10 cellular contexts compared by ENCODE assay signal in genomic region chr3:184567924-184568590, GRCh38. TPM values are rescaled to one million over a fixed set of nuclear protein-coding genes. Genes with fewer than 3 reads are reported as not detected.
DNase-seq lines count a peak whose midpoint lies in the region; ATAC-seq, FAIRE-seq and TF ChIP-seq lines count a peak whose summit lies in the region.
"Had no signal": no experiment of that assay in that cellular context is flagged by ENCODE, and none has a peak within 500 bp of the region (broad histone marks: within the 10 kb centered on the region; RNA-seq: fewer than 3 reads in every experiment).

No MANE protein-coding gene starts in this region.

- CTCF ChIA-PET in activated CD4-positive, alpha-beta T cell treated with anti-CD3 and anti-CD28 coated beads for 36 hours (lab: Charles Lee), result no interaction called here
- CTCF ChIA-PET in mammary epithelial cell (lab: Charles Lee; ENCODE audit: low non-redundant PET), result interaction anchor here (0.7 kb wide), 1 partner anchor 174 kb away, joined by 4 read pairs; no protein-coding TSS in a partner anchor

- H3K4me1 ChIP-seq in mammary epithelial cell (ENCODE audit: insufficient read depth, low read length) (peaks cover 66% of the 10 kb centered on the region), mesenchymal stem cell (ENCODE audit: control insufficient read depth, insufficient read depth, low read depth, low read length) (peaks cover 31% of the 10 kb centered on the region), thyroid gland (peaks cover 11 to 40% of the 10 kb centered on the region in 2 donors)

- H3K27ac Mint-ChIP-seq in activated CD4-positive, alpha-beta T cell treated with anti-CD3 and anti-CD28 coated beads for 36 hours, result no peak overlapping the region
- H3K27ac Mint-ChIP-seq: activated T-helper 2 cell treated with anti-CD3 and anti-CD28 coated beads, Interferon-gamma antibody, Interleukin-2, Interleukin-4, amounts not matched to agents 10 μg/mL and 5 μg/mL and 100 μg/mL, durations not matched to agents 14 hours and 24 hours and 36 hours had no signal

- H3K4me2 ChIP-seq in mammary epithelial cell (ENCODE audit: insufficient read depth, low read depth, low read length) (peak overlapping the region; percentile 88), mesenchymal stem cell (ENCODE audit: low read length, poor library complexity, severe bottlenecking) (no peak overlapping the region)

- TF ChIP-seq POLR2A in thyroid gland (IDR thresholded peaks at IDR 0.05), result no peak
- TF ChIP-seq POLR2A in GM12891 (IDR thresholded peaks at IDR 0.05; ENCODE audit: low read depth, low read length), result no peak

- peak overlapping the region; percentile 81 to 97 for H3K18ac ChIP-seq in mesenchymal stem cell (ENCODE audit: low read depth in 1 of 2, low read length in 2 of 2)

- POLR2A ChIA-PET in activated CD4-positive, alpha-beta T cell treated with anti-CD3 and anti-CD28 coated beads for 36 hours (lab: Charles Lee), result no interaction called here

- peak overlapping the region; percentile 91 for H4K91ac ChIP-seq in mesenchymal stem cell (ENCODE audit: low read length)

- H3K4me3 ChIP-seq in mammary epithelial cell (replicated peaks in 1 of 3; ENCODE audit: insufficient read depth in 1 of 3, low read depth in 2 of 3, low read length in 3 of 3) (peak overlapping the region; percentile 5 to 47 (median 44)), mesenchymal stem cell (ENCODE audit: insufficient read depth in 1 of 2, low read depth in 1 of 2, low read length in 2 of 2) (peak overlapping the region in 1 of 2 experiments; percentile 73), thyroid gland (replicated peaks in 1 of 3) (peak overlapping the region in 1 of 3 donors; percentile 30)

- no peaks in the 10 kb centered on the region for H3K36me3 Mint-ChIP-seq in activated CD4-positive, alpha-beta T cell treated with anti-CD3 and anti-CD28 coated beads for 36 hours (ENCODE audit: low read depth)

- H3K27me3 Mint-ChIP-seq in activated CD4-positive, alpha-beta T cell treated with anti-CD3 and anti-CD28 coated beads for 36 hours, result peaks cover 39% of the 10 kb centered on the region

- H3K4me1 Mint-ChIP-seq in activated CD4-positive, alpha-beta T cell treated with anti-CD3 and anti-CD28 coated beads for 36 hours, result peaks cover 1% of the 10 kb centered on the region

- H3K23ac ChIP-seq in mesenchymal stem cell (ENCODE audit: low read length in 2 of 2), result peak overlapping the region in 1 of 2 experiments; percentile 46

- H3K4me3 Mint-ChIP-seq in activated CD4-positive, alpha-beta T cell treated with anti-CD3 and anti-CD28 coated beads for 36 hours, result peak overlapping the region; percentile 32

- H3K27ac ChIP-seq in mammary epithelial cell (ENCODE audit: insufficient read depth, low read depth, low read length), result peak overlapping the region; percentile 35
- no peak overlapping the region for H3K27ac ChIP-seq in mesenchymal stem cell (ENCODE audit: low read length, poor library complexity, severe bottlenecking)
- peak overlapping the region in 2 of 3 donors; percentile 18 to 48 for H3K27ac ChIP-seq in thyroid gland

- H3K79me2 ChIP-seq in mammary epithelial cell (ENCODE audit: insufficient read depth, low read length), result peaks cover 88% of the 10 kb centered on the region

- DNase-seq in activated CD4-positive, alpha-beta T cell treated with anti-CD3 and anti-CD28 coated beads for 36 hours, result no peak
- no peak for DNase-seq in activated CD4-positive, alpha-beta T cell treated with anti-CD3 and anti-CD28 coated beads, Interleukin-2, amount 50 U/mL, for 4 hours
- DNase-seq in mammary epithelial cell, result peak; percentile 21
- DNase-seq in mesenchymal stem cell, result peak; percentile 41
- no peak for DNase-seq in thyroid gland
- no peak for DNase-seq in activated CD8-positive, alpha-beta memory T cell treated with anti-CD3 and anti-CD28 coated beads, Interleukin-2, amount 50 U/mL, for 48 hours
- DNase-seq in NCI-H128 (lab: John Stamatoyannopoulos, UW; ENCODE audit: unreplicated experiment), result no peak
- no peak for DNase-seq in GM12891 (ENCODE audit: insufficient read length, low spot score)
- DNase-seq: SIG-M5 had no signal

- H3K9me3 Mint-ChIP-seq in activated CD4-positive, alpha-beta T cell treated with anti-CD3 and anti-CD28 coated beads for 36 hours (ENCODE audit: low read depth), result no peaks in the 10 kb centered on the region
- H3K9me3 Mint-ChIP-seq: activated T-helper 2 cell treated with anti-CD3 and anti-CD28 coated beads, Interferon-gamma antibody, Interleukin-2, Interleukin-4, amounts not matched to agents 10 μg/mL and 5 μg/mL and 100 μg/mL, durations not matched to agents 14 hours and 24 hours and 36 hours had no signal

- peak overlapping the region; percentile 34 to 98 for H2BK12ac ChIP-seq in mesenchymal stem cell (ENCODE audit: low read length in 2 of 2)

- 19% methylated on average over 17 of the region's 17 CpGs for WGBS in mammary epithelial cell (ENCODE audit: low coverage, missing lambda C conversion rate)
- WGBS in mesenchymal stem cell, result 30% methylated on average over 16 of the region's 17 CpGs
- 72 to 77% methylated on average over 17 of the region's 17 CpGs for WGBS in thyroid gland, 2 donors

- in situ Hi-C loops in mammary epithelial cell (cut with MboI; ENCODE audit: low sequenced_read_pairs in 2 of 2), result loop anchor here in 1 of 2 donors (5.0 kb wide), 1 partner anchor 84 kb away; no protein-coding TSS in a partner anchor

- no peak overlapping the region for H2BK5ac ChIP-seq in mesenchymal stem cell (ENCODE audit: low read depth, low read length, poor library complexity, severe bottlenecking)

- intact Hi-C loops in activated CD4-positive, alpha-beta T cell treated with anti-CD3 and anti-CD28 coated beads for 36 hours (cut with DNase I, micrococcal nuclease), result no loop called here
- intact Hi-C loops in mammary epithelial cell (cut with micrococcal nuclease) (loop anchor here (2.0 to 5.0 kb wide), 2 partner anchors 143 to 714 kb away; no protein-coding TSS in a partner anchor), thyroid gland (cut with DNase I) (no loop called here)

- H2BK120ac ChIP-seq in mesenchymal stem cell (ENCODE audit: low read depth, low read length), result peak overlapping the region; percentile 86

- no TSS peak for BruUV-seq in mammary epithelial cell (replicated peaks; lab: Mats Ljungman, UMichigan)

- H3K79me1 ChIP-seq in mesenchymal stem cell (replicated peaks; ENCODE audit: low read length, poor library complexity, severe bottlenecking), result no peaks in the 10 kb centered on the region

- H2AFZ ChIP-seq in mammary epithelial cell (ENCODE audit: low read depth, low read length) (peak overlapping the region; percentile 74), mesenchymal stem cell (ENCODE audit: low read depth, low read length) (peak overlapping the region; percentile 51)

- H3K4ac ChIP-seq in mesenchymal stem cell (ENCODE audit: low read depth in 1 of 2, low read length in 2 of 2), result peak overlapping the region; percentile 88 to 96

- TF ChIP-seq CTCF in mammary epithelial cell (conservative IDR thresholded peaks at IDR 0.05 in 1 of 2, IDR thresholded peaks at IDR 0.05 in 1 of 2; ENCODE audit: extremely low read depth in 1 of 2, insufficient read depth in 1 of 2, low read depth in 1 of 2, low read length in 2 of 2) (no peak), thyroid gland (IDR thresholded peaks at IDR 0.05) (no peak)

- H3K9ac ChIP-seq in mammary epithelial cell (ENCODE audit: insufficient read depth, low read length) (peak overlapping the region; percentile 55), mesenchymal stem cell (ENCODE audit: low read length) (peak overlapping the region; percentile 81)

- no peaks in the 10 kb centered on the region for H3K9me3 ChIP-seq in mammary epithelial cell (replicated peaks; ENCODE audit: insufficient read depth, low read length)
- no peaks in the 10 kb centered on the region for H3K9me3 ChIP-seq in mesenchymal stem cell (ENCODE audit: control insufficient read depth, low read length)
- H3K9me3 ChIP-seq in thyroid gland, result no peaks in the 10 kb centered on the region

- H2BK15ac ChIP-seq in mesenchymal stem cell (ENCODE audit: low read depth, poor library complexity, severe bottlenecking), result peak overlapping the region; percentile 100

- H4K8ac ChIP-seq in mesenchymal stem cell (ENCODE audit: low read length), result peak overlapping the region; percentile 86

- H3K36me3 ChIP-seq in mammary epithelial cell (ENCODE audit: insufficient read depth, low read length) (peaks cover 5% of the 10 kb centered on the region), mesenchymal stem cell (ENCODE audit: control insufficient read depth in 1 of 2, insufficient read depth in 2 of 2, low read depth in 1 of 2, low read length in 2 of 2) (peaks cover 0 to 2% of the 10 kb centered on the region in 2 experiments), thyroid gland (no peaks in the 10 kb centered on the region)

- H2AK5ac ChIP-seq in mesenchymal stem cell (ENCODE audit: low read length, severe bottlenecking), result no peak overlapping the region

- H3K27me3 ChIP-seq in mammary epithelial cell (ENCODE audit: insufficient read depth, low read length), result no peaks in the 10 kb centered on the region
- H3K27me3 ChIP-seq in mesenchymal stem cell (ENCODE audit: control insufficient read depth in 1 of 2, insufficient read depth in 1 of 2, low read length in 2 of 2), result peaks cover 0 to 64% of the 10 kb centered on the region in 2 experiments
- no peaks in the 10 kb centered on the region for H3K27me3 ChIP-seq in thyroid gland

- FAIRE-seq in GM12891 (lab: Jason Lieb, UNC), result no peak

- H3K14ac ChIP-seq in mesenchymal stem cell (ENCODE audit: low read length in 2 of 2), result peak overlapping the region in 1 of 2 experiments; percentile 97

- dilution Hi-C loops in mammary epithelial cell (cut with HindIII; ENCODE audit: low sequenced_read_pairs), result no loop called here

- H4K20me1 ChIP-seq in mammary epithelial cell (ENCODE audit: insufficient read depth, low read length), result no peaks in the 10 kb centered on the region

- no peak for ATAC-seq in activated CD4-positive, alpha-beta T cell treated with anti-CD3 and anti-CD28 coated beads for 36 hours

TF ChIP-seq in GM12891, 5 proteins besides CTCF, POLR2A, EP300 and RAD21:
- TF ChIP-seq TAF1 (IDR thresholded peaks at IDR 0.05; ENCODE audit: low read depth, low read length) (no peak), PAX5 (IDR thresholded peaks at IDR 0.05; ENCODE audit: insufficient read depth, low read length, severe bottlenecking) (no peak), POLR2AphosphoS5 (IDR thresholded peaks at IDR 0.05; ENCODE audit: low read depth, low read length) (no peak), SPI1 (IDR thresholded peaks at IDR 0.05; ENCODE audit: low read depth, low read length) (no peak), POU2F2 (IDR thresholded peaks at IDR 0.05; ENCODE audit: low read depth, low read length) (no peak)

RNA-seq across cellular contexts. Expression of gene EPHB3, which starts 6.5 kb away (rescaled TPM):
- total RNA-seq in activated CD4-positive, alpha-beta T cell treated with anti-CD3 and anti-CD28 coated beads for 36 hours, result not detected
- total RNA-seq in mammary epithelial cell (10 to 100 TPM; 17.6 to 45.2 TPM), thyroid gland (1 to 10 TPM in 2 of 4 donors, under 1 TPM in 2; 0.46 to 2.7 (median 1.1) TPM)
- 8.2 TPM for polyA plus RNA-seq in mammary epithelial cell
- 16.6 TPM for polyA minus RNA-seq in mammary epithelial cell
- polyA plus RNA-seq in mesenchymal stem cell (2013, experiment 1 of 2), result 2.3 TPM
- 2.2 TPM for polyA plus RNA-seq in mesenchymal stem cell (2013, experiment 2 of 2)
- not detected for polyA plus RNA-seq in GM12891 (2012; ENCODE audit: low read depth, missing spikeins)
- total RNA-seq: activated T-helper 2 cell treated with anti-CD3 and anti-CD28 coated beads, Interferon-gamma antibody, Interleukin-2, Interleukin-4, amounts not matched to agents 10 μg/mL and 5 μg/mL and 100 μg/mL, durations not matched to agents 14 hours and 24 hours and 36 hours had no signal

Comparison
In these comparisons a context has a peak if more than half of its experiments do, and no peak if none do; other contexts are left out.
1. DNase-seq: peak in mammary epithelial cell (single experiment) and mesenchymal stem cell (single experiment); none in activated CD4-positive, alpha-beta T cell treated with anti-CD3 and anti-CD28 coated beads for 36 hours (single experiment), activated CD4-positive, alpha-beta T cell treated with anti-CD3 and anti-CD28 coated beads, Interleukin-2, amount 50 U/mL, for 4 hours (0 of 2), thyroid gland (0 of 2), activated CD8-positive, alpha-beta memory T cell treated with anti-CD3 and anti-CD28 coated beads, Interleukin-2, amount 50 U/mL, for 48 hours (single experiment), NCI-H128 (single experiment) and GM12891 (single experiment).
2. RNA of gene EPHB3, which starts 6.5 kb away (total RNA-seq): 17.6 to 45.2 TPM in mammary epithelial cell; 0.46 to 2.7 TPM in thyroid gland and not detected in activated CD4-positive, alpha-beta T cell treated with anti-CD3 and anti-CD28 coated beads for 36 hours; every median in the first group is over 4 times any median in the second.